ENCODE assay signal across 15 cellular contexts in the genomic region with DNA sequence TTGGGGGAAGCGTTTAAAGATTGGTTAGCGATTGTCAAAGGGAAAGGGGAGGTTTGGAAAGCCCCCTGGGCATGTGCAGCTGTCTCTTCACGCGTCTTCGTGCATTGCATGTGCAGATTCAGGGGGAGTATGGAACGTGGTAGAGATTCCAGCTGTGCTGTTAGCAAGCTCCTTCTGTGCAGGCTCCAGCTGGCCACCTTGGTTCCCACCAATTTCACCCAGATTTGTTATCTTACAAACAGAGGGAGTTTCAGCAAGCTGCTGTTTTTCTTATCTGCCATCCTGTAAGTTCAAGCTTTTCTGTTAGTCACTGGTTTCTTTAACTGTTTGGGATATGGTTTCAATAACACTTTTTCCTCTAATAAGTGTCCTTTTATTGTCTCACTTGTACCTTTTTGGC.
"Had no signal": no experiment of that assay in that cellular context is flagged by ENCODE, and none has a peak within 500 bp of the region (broad histone marks: within the 10 kb centered on the region; RNA-seq: fewer than 3 reads in every experiment).

No MANE protein-coding gene starts in this region.

- H3K4me3 Mint-ChIP-seq: activated CD4-positive, alpha-beta T cell treated with anti-CD3 and anti-CD28 coated beads, Interleukin-2, amount 10 ng/mL, durations not matched to agents 7 days and 5 days; activated naive CD8-positive, alpha-beta T cell treated with anti-CD3 and anti-CD28 coated beads, Interleukin-2, amount 10 ng/mL, durations not matched to agents 7 days and 5 days; central memory CD8-positive, alpha-beta T cell; dendritic cell treated with granulocyte-macrophage colony-stimulating factor and Interleukin-4, amounts not matched to agents 40 ng/mL and 50 ng/mL, for 4 days had no signal

- H3K27me3 Mint-ChIP-seq: activated CD4-positive, alpha-beta T cell treated with anti-CD3 and anti-CD28 coated beads, Interleukin-2, amount 10 ng/mL, durations not matched to agents 7 days and 5 days; activated naive CD8-positive, alpha-beta T cell treated with anti-CD3 and anti-CD28 coated beads, Interleukin-2, amount 10 ng/mL, durations not matched to agents 7 days and 5 days; central memory CD8-positive, alpha-beta T cell; dendritic cell treated with granulocyte-macrophage colony-stimulating factor and Interleukin-4, amounts not matched to agents 40 ng/mL and 50 ng/mL, for 4 days had no signal

- H3K27ac Mint-ChIP-seq: activated CD4-positive, alpha-beta T cell treated with anti-CD3 and anti-CD28 coated beads, Interleukin-2, amount 10 ng/mL, durations not matched to agents 7 days and 5 days; activated naive CD8-positive, alpha-beta T cell treated with anti-CD3 and anti-CD28 coated beads, Interleukin-2, amount 10 ng/mL, durations not matched to agents 7 days and 5 days; dendritic cell treated with granulocyte-macrophage colony-stimulating factor and Interleukin-4, amounts not matched to agents 40 ng/mL and 50 ng/mL, for 4 days had no signal

- H3K27ac ChIP-seq: brain microvascular endothelial cell, pancreas, skin epidermis had no signal

- H3K27me3 ChIP-seq: brain microvascular endothelial cell, pancreas had no signal

- H3K4me3 ChIP-seq: pancreas, skin epidermis had no signal

- DNase-seq: activated CD4-positive, alpha-beta T cell treated with anti-CD3 and anti-CD28 coated beads, Interleukin-2, amount 10 ng/mL, durations not matched to agents 7 days and 5 days; activated CD4-positive, CD25-positive, alpha-beta regulatory T cell; activated CD8-positive, alpha-beta memory T cell treated with anti-CD3 and anti-CD28 coated beads for 24 hours; activated naive CD4-positive, alpha-beta T cell; activated naive CD8-positive, alpha-beta T cell treated with anti-CD3 and anti-CD28 coated beads, Interleukin-2, amount 10 ng/mL, durations not matched to agents 7 days and 5 days; anterior cingulate cortex; brain microvascular endothelial cell; hypothalamus; midbrain; pancreas; stimulated activated naive CD8-positive, alpha-beta T cell treated with anti-CD3 and anti-CD28 coated beads, Interleukin-15, Interleukin-2, amounts not matched to agents 100 U/mL and 50 U/mL, for 24 hours; trophoblast cell had no signal

- H3K9me3 Mint-ChIP-seq: activated CD4-positive, alpha-beta T cell treated with anti-CD3 and anti-CD28 coated beads, Interleukin-2, amount 10 ng/mL, durations not matched to agents 7 days and 5 days; activated naive CD8-positive, alpha-beta T cell treated with anti-CD3 and anti-CD28 coated beads, Interleukin-2, amount 10 ng/mL, durations not matched to agents 7 days and 5 days; central memory CD8-positive, alpha-beta T cell; dendritic cell treated with granulocyte-macrophage colony-stimulating factor and Interleukin-4, amounts not matched to agents 40 ng/mL and 50 ng/mL, for 4 days had no signal

- ATAC-seq: pancreas; stimulated activated naive CD8-positive, alpha-beta T cell treated with anti-CD3 and anti-CD28 coated beads, Interleukin-15, Interleukin-2, amounts not matched to agents 100 U/mL and 50 U/mL, for 24 hours had no signal

- H3K9me3 ChIP-seq: pancreas had no signal

- H3K36me3 ChIP-seq: pancreas had no signal
